1 cellular context compared by ENCODE assay signal in genomic region chr17:7496470-7497227, GRCh38.
TF ChIP-seq lines count a peak whose summit lies in the region.

No MANE protein-coding gene starts in this region.

TF ChIP-seq in GM23338, 12 proteins besides CTCF, POLR2A, EP300 and RAD21 (continued from another document):
- no peak for TF ChIP-seq ZNF462 (CRISPR knock-in tag; IDR thresholded peaks at IDR 0.05)
TF ChIP-seq in GM23338: peak in this region for 0.
